1 cellular context compared by ENCODE assay signal in the genomic region with DNA sequence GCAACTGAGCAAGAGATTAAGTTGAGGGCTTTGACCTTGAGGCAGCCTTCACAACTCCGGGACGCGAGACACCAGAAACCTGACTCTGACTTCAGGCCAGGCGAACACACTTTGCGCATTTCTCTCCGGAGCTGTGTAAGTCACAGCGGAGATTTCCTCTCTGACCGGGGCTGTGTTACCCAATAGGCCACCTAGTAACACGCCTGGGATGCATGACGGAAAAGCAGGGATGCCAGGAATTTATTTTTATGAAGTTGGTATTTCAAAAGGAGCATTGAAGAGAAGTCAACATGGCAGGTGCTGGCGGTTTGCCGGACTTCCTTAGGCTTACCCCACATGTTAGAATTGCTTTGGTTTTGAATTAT.
TF ChIP-seq lines count a peak whose summit lies in the region.

No MANE protein-coding gene starts in this region.

TF ChIP-seq in SK-N-SH, 30 proteins besides CTCF, POLR2A, EP300 and RAD21:
- TF ChIP-seq JUND (IDR thresholded peaks at IDR 0.05) (no peak), MXI1 (IDR thresholded peaks at IDR 0.05; ENCODE audit: low read depth, low read length) (no peak), EZH2phosphoT487 (IDR thresholded peaks at IDR 0.05; ENCODE audit: borderline replicate concordance, low read depth) (no peak), NFIC (IDR thresholded peaks at IDR 0.05; ENCODE audit: borderline replicate concordance) (no peak)
- TF ChIP-seq, protein P1, sequence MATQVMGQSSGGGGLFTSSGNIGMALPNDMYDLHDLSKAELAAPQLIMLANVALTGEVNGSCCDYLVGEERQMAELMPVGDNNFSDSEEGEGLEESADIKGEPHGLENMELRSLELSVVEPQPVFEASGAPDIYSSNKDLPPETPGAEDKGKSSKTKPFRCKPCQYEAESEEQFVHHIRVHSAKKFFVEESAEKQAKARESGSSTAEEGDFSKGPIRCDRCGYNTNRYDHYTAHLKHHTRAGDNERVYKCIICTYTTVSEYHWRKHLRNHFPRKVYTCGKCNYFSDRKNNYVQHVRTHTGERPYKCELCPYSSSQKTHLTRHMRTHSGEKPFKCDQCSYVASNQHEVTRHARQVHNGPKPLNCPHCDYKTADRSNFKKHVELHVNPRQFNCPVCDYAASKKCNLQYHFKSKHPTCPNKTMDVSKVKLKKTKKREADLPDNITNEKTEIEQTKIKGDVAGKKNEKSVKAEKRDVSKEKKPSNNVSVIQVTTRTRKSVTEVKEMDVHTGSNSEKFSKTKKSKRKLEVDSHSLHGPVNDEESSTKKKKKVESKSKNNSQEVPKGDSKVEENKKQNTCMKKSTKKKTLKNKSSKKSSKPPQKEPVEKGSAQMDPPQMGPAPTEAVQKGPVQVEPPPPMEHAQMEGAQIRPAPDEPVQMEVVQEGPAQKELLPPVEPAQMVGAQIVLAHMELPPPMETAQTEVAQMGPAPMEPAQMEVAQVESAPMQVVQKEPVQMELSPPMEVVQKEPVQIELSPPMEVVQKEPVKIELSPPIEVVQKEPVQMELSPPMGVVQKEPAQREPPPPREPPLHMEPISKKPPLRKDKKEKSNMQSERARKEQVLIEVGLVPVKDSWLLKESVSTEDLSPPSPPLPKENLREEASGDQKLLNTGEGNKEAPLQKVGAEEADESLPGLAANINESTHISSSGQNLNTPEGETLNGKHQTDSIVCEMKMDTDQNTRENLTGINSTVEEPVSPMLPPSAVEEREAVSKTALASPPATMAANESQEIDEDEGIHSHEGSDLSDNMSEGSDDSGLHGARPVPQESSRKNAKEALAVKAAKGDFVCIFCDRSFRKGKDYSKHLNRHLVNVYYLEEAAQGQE (IDR thresholded peaks at IDR 0.05; ENCODE audit: low read depth, low read length), result no peak
- TF ChIP-seq, protein P2, sequence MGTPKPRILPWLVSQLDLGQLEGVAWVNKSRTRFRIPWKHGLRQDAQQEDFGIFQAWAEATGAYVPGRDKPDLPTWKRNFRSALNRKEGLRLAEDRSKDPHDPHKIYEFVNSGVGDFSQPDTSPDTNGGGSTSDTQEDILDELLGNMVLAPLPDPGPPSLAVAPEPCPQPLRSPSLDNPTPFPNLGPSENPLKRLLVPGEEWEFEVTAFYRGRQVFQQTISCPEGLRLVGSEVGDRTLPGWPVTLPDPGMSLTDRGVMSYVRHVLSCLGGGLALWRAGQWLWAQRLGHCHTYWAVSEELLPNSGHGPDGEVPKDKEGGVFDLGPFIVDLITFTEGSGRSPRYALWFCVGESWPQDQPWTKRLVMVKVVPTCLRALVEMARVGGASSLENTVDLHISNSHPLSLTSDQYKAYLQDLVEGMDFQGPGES (IDR thresholded peaks at IDR 0.05; ENCODE audit: low read depth, low read length), result no peak
- TF ChIP-seq, protein P3, sequence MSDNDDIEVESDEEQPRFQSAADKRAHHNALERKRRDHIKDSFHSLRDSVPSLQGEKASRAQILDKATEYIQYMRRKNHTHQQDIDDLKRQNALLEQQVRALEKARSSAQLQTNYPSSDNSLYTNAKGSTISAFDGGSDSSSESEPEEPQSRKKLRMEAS (IDR thresholded peaks at IDR 0.05; ENCODE audit: low read depth), result no peak
TF ChIP-seq in SK-N-SH: peak in this region for 0.
